ENCODE assay signal across 1 cellular context in genomic region chr6:32190054-32190945, GRCh38.
TF ChIP-seq lines count a peak whose summit lies in the region.

PBX2 (minus strand) TSS chr6:32190202; CDS start chr6:32189915, 287 bp downstream.

TF ChIP-seq in GM12878, 131 proteins besides CTCF, POLR2A, EP300 and RAD21 (continued from another document):
- TF ChIP-seq SPI1 (IDR thresholded peaks at IDR 0.05; ENCODE audit: borderline replicate concordance, insufficient read depth, low read depth, low read length) (peak; percentile 93), CREB1 (IDR thresholded peaks at IDR 0.05; ENCODE audit: low read depth) (no peak), ESRRA (IDR thresholded peaks at IDR 0.05; ENCODE audit: low read length) (no peak), NFYA (IDR thresholded peaks at IDR 0.05; ENCODE audit: borderline replicate concordance, low read depth, low read length) (no peak), PML (IDR thresholded peaks at IDR 0.05; ENCODE audit: low read length) (no peak), ZSCAN29 (IDR thresholded peaks at IDR 0.05) (no peak), ASH2L (IDR thresholded peaks at IDR 0.05; ENCODE audit: borderline replicate concordance, low read depth) (no peak)
TF ChIP-seq in GM12878: peak in this region for 45.
